ENCODE assay signal across 27 cellular contexts in the genomic region with DNA sequence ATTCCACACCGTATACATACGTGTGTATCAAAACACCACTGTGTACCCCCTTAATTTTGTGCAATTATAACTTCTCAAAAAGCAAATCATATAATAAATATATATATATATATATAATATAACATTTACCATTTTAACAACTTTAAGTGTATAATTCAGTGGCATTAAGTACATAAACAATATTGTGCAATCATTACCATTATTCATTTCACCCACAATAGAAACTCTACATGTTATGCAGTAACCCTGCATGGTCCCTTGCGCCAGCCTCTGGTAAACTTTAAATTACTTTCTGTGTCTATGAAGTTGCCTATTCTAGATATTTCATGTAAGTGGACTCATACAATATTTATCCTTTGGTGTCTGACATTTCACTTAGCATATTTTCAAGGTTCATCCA. TPM values are rescaled to one million over a fixed set of nuclear protein-coding genes. Genes with fewer than 3 reads are reported as not detected.
A peak's percentile ranks its signal among the peaks of the same experiment; 100 is the strongest.
DNase-seq lines count a peak whose midpoint lies in the region; ATAC-seq, FAIRE-seq and TF ChIP-seq lines count a peak whose summit lies in the region.
"Had no signal": no experiment of that assay in that cellular context is flagged by ENCODE, and none has a peak within 500 bp of the region (broad histone marks: within the 10 kb centered on the region; RNA-seq: fewer than 3 reads in every experiment).

No MANE protein-coding gene starts in this region.

- no peak overlapping the region for H3K4me3 ChIP-seq in K562
- no peak overlapping the region for H3K4me3 ChIP-seq in transverse colon
- no peak overlapping the region for H3K4me3 ChIP-seq in Caco-2 (ENCODE audit: low read depth, low read length)
- H3K4me3 ChIP-seq: BLaER1, GM12878 had no signal

- H3K27ac ChIP-seq in K562 (ENCODE audit: extremely low read depth, low read depth, low read length) (no peak overlapping the region), transverse colon (no peak overlapping the region)
- H3K27ac ChIP-seq: BLaER1 had no signal

- TF ChIP-seq CTCF in D721Med (IDR thresholded peaks at IDR 0.05; ENCODE audit: insufficient read depth, missing control alignments), result no peak
- TF ChIP-seq CTCF in K562 (IDR thresholded peaks at IDR 0.05 in 2 of 3, conservative IDR thresholded peaks at IDR 0.05 in 1 of 3; ENCODE audit: insufficient read depth in 2 of 3, low read depth in 1 of 3, low read length in 3 of 3), result no peak
- no peak for TF ChIP-seq CTCF in transverse colon (IDR thresholded peaks at IDR 0.05)
- TF ChIP-seq CTCF in Caco-2 (IDR thresholded peaks at IDR 0.05; ENCODE audit: insufficient read depth in 1 of 2, low read depth in 1 of 2, low read length in 1 of 2, severe bottlenecking in 1 of 2, unreplicated experiment in 1 of 2), result no peak

- no peaks in the 10 kb centered on the region; a peak in 1 of 5 replicates for H3K27me3 ChIP-seq in K562 (ENCODE audit: control insufficient read depth in 2 of 2, insufficient read depth in 2 of 2, low read length in 2 of 2)
- H3K27me3 ChIP-seq in transverse colon, result no peaks in the 10 kb centered on the region
- no peaks in the 10 kb centered on the region for H3K27me3 ChIP-seq in Caco-2 (replicated peaks; ENCODE audit: control insufficient read depth, insufficient read depth, low read length)
- H3K27me3 ChIP-seq: BE2C, BLaER1 had no signal

- H3K4me2 ChIP-seq in K562 (ENCODE audit: insufficient read depth, low read length), result no peak overlapping the region
- H3K4me2 ChIP-seq: BLaER1 had no signal

- no peak overlapping the region for H2AFZ ChIP-seq in K562 (ENCODE audit: low read depth, low read length)

- 0 out of 2 replicates have a peak, but pooled peaks cover 4% of the 10 kb centered on the region for H4K20me1 ChIP-seq in K562 (replicated peaks; ENCODE audit: control insufficient read depth, insufficient read depth, low read length)

- intact Hi-C loops in K562 (cut with micrococcal nuclease) (no loop called here), transverse colon (cut with DNase I; ENCODE audit: low total_unique reads) (loop anchor here (5.0 kb wide), 1 partner anchor 74 kb away; no protein-coding TSS in a partner anchor), Caco-2 (cut with micrococcal nuclease; ENCODE audit: unreplicated experiment) (no loop called here)

- TF ChIP-seq POLR2A in K562 (conservative IDR thresholded peaks at IDR 0.05) (no peak), transverse colon (IDR thresholded peaks at IDR 0.05) (no peak)

- BruUV-seq in K562 (replicated peaks; lab: Mats Ljungman, UMichigan) (no TSS peak), Caco-2 (replicated peaks; lab: Mats Ljungman, UMichigan) (no TSS peak)

- H3K9me3 ChIP-seq in K562 (replicated peaks; ENCODE audit: control insufficient read depth, insufficient read depth, low read depth, low read length), result peaks cover 12% of the 10 kb centered on the region
- peaks cover 0 to 4% of the 10 kb centered on the region in 2 donors for H3K9me3 ChIP-seq in transverse colon
- no peaks in the 10 kb centered on the region for H3K9me3 ChIP-seq in Caco-2
- H3K9me3 ChIP-seq: BE2C had no signal

- H3K4me3 Mint-ChIP-seq in Caco-2 (ENCODE audit: unreplicated experiment), result no peak overlapping the region
- H3K4me3 Mint-ChIP-seq: CD14-positive monocyte; CD4-positive, CD25-positive, alpha-beta regulatory T cell; CD8-positive, alpha-beta memory T cell had no signal

- FAIRE-seq in D721Med (lab: Jason Lieb, UNC) (peak; percentile 6), GM19239 (lab: Jason Lieb, UNC) (peak; percentile 31), K562 (lab: Jason Lieb, UNC) (no peak)
- FAIRE-seq: A204.1, GM12878, GM12892 had no signal

- H3K9me1 ChIP-seq in K562 (ENCODE audit: control insufficient read depth, insufficient read depth, low read length), result no peaks in the 10 kb centered on the region

- H3K4me1 ChIP-seq in K562 (replicated peaks in 1 of 2; ENCODE audit: control insufficient read depth in 2 of 2, insufficient read depth in 2 of 2, low read length in 2 of 2), result peaks cover 20 to 35% of the 10 kb centered on the region in 2 experiments; a peak in 4 of 5 replicates
- peaks cover 0 to 2% (median 0%) of the 10 kb centered on the region in 4 donors for H3K4me1 ChIP-seq in transverse colon
- no peaks in the 10 kb centered on the region for H3K4me1 ChIP-seq in Caco-2
- H3K4me1 ChIP-seq: BE2C, BLaER1 had no signal

- H3K27ac Mint-ChIP-seq in Caco-2 (ENCODE audit: unreplicated experiment), result no peak overlapping the region
- H3K27ac Mint-ChIP-seq: CD4-positive, alpha-beta memory T cell; CD4-positive, CD25-positive, alpha-beta regulatory T cell; CD8-positive, alpha-beta memory T cell had no signal

- TF ChIP-seq EP300 in K562 (IDR thresholded peaks at IDR 0.05; ENCODE audit: low read length) (no peak), transverse colon (IDR thresholded peaks at IDR 0.05; ENCODE audit: low read depth) (no peak)

- no peak for TF ChIP-seq RAD21 in K562 (CRISPR knock-in tag; conservative IDR thresholded peaks at IDR 0.05 in 1 of 2, IDR thresholded peaks at IDR 0.05 in 1 of 2)

- ATAC-seq in K562 (no peak), GM18498 (IDR thresholded peaks at IDR 0.05; ENCODE audit: unreplicated experiment) (no peak)
- ATAC-seq: GM12878 had no signal

- POLR2A ChIA-PET in K562 (lab: Yijun Ruan, JAX), result no interaction called here
- POLR2A ChIA-PET in Caco-2 (lab: Charles Lee), result no interaction called here

- whole genome bisulfite sequencing in K562 (ENCODE audit: insufficient coverage, low coverage, missing lambda C conversion rate), result 91% methylated on average over 3 of the region's 3 CpGs
- WGBS in transverse colon (ENCODE audit: low coverage in 1 of 2), 2 donors, result 94 to 100% methylated on average over 3 of the region's 3 CpGs

- H3K36me3 ChIP-seq in K562 (ENCODE audit: control insufficient read depth, insufficient read depth, low read length) (peaks cover 44% of the 10 kb centered on the region), transverse colon (peaks cover 0 to 6% (median 0%) of the 10 kb centered on the region in 4 donors), Caco-2 (ENCODE audit: control insufficient read depth, insufficient read depth, low read length) (no peaks in the 10 kb centered on the region)
- H3K36me3 ChIP-seq: BE2C had no signal

- peaks cover 82% of the 10 kb centered on the region for H3K79me2 ChIP-seq in K562 (ENCODE audit: control insufficient read depth, insufficient read depth, low read length)

- H3K9ac ChIP-seq in K562 (ENCODE audit: insufficient read depth in 1 of 2, low read depth in 2 of 2, low read length in 2 of 2), result no peak overlapping the region
- H3K9ac ChIP-seq: BLaER1 had no signal

- H3K27me3 Mint-ChIP-seq in Caco-2 (ENCODE audit: insufficient read depth, unreplicated experiment), result no peaks in the 10 kb centered on the region
- H3K27me3 Mint-ChIP-seq: CD4-positive, alpha-beta memory T cell; CD4-positive, CD25-positive, alpha-beta regulatory T cell; CD8-positive, alpha-beta memory T cell had no signal

- CTCF ChIA-PET in K562 (lab: Yijun Ruan, JAX; ENCODE audit: low intra/inter-chr PET ratio) (no interaction called here), Caco-2 (lab: Charles Lee) (no interaction called here)

- H3K9me3 Mint-ChIP-seq in Caco-2 (ENCODE audit: unreplicated experiment), result peaks cover 17% of the 10 kb centered on the region

- in situ Hi-C loops in K562 (cut with MboI), result no loop called here
- in situ Hi-C loops in transverse colon (cut with MboI; ENCODE audit: low pct_ligation_motif_present in 1 of 4, low pct_unique_long_range_greater_than_20kb in 1 of 4, low sequenced_read_pairs in 3 of 4), result no loop called here

- H3K36me3 Mint-ChIP-seq in Caco-2 (ENCODE audit: insufficient read depth, unreplicated experiment), result peaks cover 15% of the 10 kb centered on the region

- DNase-seq in D721Med (ENCODE audit: insufficient read length, low spot score) (no peak), GM19239 (ENCODE audit: insufficient read length, low spot score) (no peak), K562 (ENCODE audit: extremely low read depth in 1 of 4, low spot score in 3 of 4) (no peak), transverse colon (no peak), Caco-2 (no peak)
- DNase-seq: 8988T; ACHN; BE2C; C1 segment of cervical spinal cord; Calu3; CD4-positive, alpha-beta memory T cell; CD4-positive, CD25-positive, alpha-beta regulatory T cell; CD8-positive, alpha-beta memory T cell; COR-L47; DMS 273 treated with DMSO at 0.1 percent for 48 hours; DMS153; DMS53; DMS79; DND-41; EL; GDM1 had no signal

- H3K4me1 Mint-ChIP-seq in Caco-2 (ENCODE audit: low read depth, unreplicated experiment), result no peaks in the 10 kb centered on the region

TF ChIP-seq in K562, 482 proteins besides CTCF, POLR2A, EP300 and RAD21 (continues in another document):
- TF ChIP-seq CEBPB (tag; IDR thresholded peaks at IDR 0.05) (peak; percentile 67), SMARCA4 (IDR thresholded peaks at IDR 0.05) (no peak), JUND (IDR thresholded peaks at IDR 0.05; ENCODE audit: borderline replicate concordance, low read depth, low read length) (no peak), JUND (tag; IDR thresholded peaks at IDR 0.05; ENCODE audit: borderline replicate concordance, low read depth, low read length) (no peak), MYBL2 (IDR thresholded peaks at IDR 0.05; ENCODE audit: low read depth) (no peak), MYBL2 (CRISPR knock-in tag; IDR thresholded peaks at IDR 0.05; ENCODE audit: borderline replicate concordance) (no peak), CEBPG (CRISPR knock-in tag; IDR thresholded peaks at IDR 0.05) (no peak), CEBPG (tag; conservative IDR thresholded peaks at IDR 0.05 in 1 of 2, IDR thresholded peaks at IDR 0.05 in 1 of 2) (peak; percentile 34 to 88; a peak in 2 of 4 replicates)

RNA-seq across cellular contexts. Expression of gene ZMYM4, which starts 13.1 kb away (rescaled TPM):
- total RNA-seq in K562 (2011; cell fraction: chromatin; rRNA removed; ENCODE audit: low replicate concordance), result 45.4 and 172 TPM in 2 replicates
- total RNA-seq in K562 (2011; cell fraction: nucleolus; rRNA removed), result 21.7 and 37.4 TPM in 2 replicates
- total RNA-seq in K562 (2011; cell fraction: nucleoplasm; rRNA removed), result 46.6 and 51.5 TPM in 2 replicates
- total RNA-seq in K562 (2014; rRNA removed) (42.5 and 43.7 TPM in 2 replicates), K562 (2014; rRNA removed; fragmentation: Illumina TruSeq; extraction: Trizol) (72.0 and 86.8 TPM in 2 replicates), K562 (2015; rRNA removed; fragmentation: Illumina TruSeq; extraction: Trizol) (61.3 and 63.3 TPM in 2 replicates), K562 (2021) (77.2 and 85.0 TPM in 2 replicates), transverse colon (10 to 100 TPM in 3 of 4 donors, 1 to 10 TPM in 1; 7.9 to 27.9 (median 25.5) TPM), Caco-2 (2022) (26.5 and 31.1 TPM in 2 replicates)
- polyA plus RNA-seq in K562 (2011; rRNA removed) (58.4 and 68.0 TPM in 2 replicates), K562 (2014; fragmentation: Illumina TruSeq; extraction: Trizol) (57.0 and 68.7 TPM in 2 replicates), K562 (2014; fragmentation: Nextera tagmentation; extraction: Ambion mirVana) (10 to 100 TPM; 15.2 to 19.1 TPM), K562 (2014; rRNA removed) (35.7 and 45.0 TPM in 2 replicates)
- polyA plus RNA-seq in K562 (2011; cell fraction: cytosol; rRNA removed), result 14.8 and 31.2 TPM in 2 replicates
- polyA plus RNA-seq in K562 (2011; cell fraction: nucleus; rRNA removed), result 25.3 and 39.9 TPM in 2 replicates
- 33.8 and 41.6 TPM in 2 replicates for polyA plus RNA-seq in K562 (2012)
- 142 and 182 TPM in 2 replicates for polyA minus RNA-seq in K562 (2011; rRNA and poly(A)+ RNA removed)
- 48.1 and 61.0 TPM in 2 replicates for polyA minus RNA-seq in K562 (2011; cell fraction: cytosol; rRNA and poly(A)+ RNA removed)
- polyA minus RNA-seq in K562 (2011; cell fraction: nucleus; rRNA and poly(A)+ RNA removed), result 29.5 and 68.4 TPM in 2 replicates
